18 cellular contexts compared by ENCODE assay signal in the genomic region with DNA sequence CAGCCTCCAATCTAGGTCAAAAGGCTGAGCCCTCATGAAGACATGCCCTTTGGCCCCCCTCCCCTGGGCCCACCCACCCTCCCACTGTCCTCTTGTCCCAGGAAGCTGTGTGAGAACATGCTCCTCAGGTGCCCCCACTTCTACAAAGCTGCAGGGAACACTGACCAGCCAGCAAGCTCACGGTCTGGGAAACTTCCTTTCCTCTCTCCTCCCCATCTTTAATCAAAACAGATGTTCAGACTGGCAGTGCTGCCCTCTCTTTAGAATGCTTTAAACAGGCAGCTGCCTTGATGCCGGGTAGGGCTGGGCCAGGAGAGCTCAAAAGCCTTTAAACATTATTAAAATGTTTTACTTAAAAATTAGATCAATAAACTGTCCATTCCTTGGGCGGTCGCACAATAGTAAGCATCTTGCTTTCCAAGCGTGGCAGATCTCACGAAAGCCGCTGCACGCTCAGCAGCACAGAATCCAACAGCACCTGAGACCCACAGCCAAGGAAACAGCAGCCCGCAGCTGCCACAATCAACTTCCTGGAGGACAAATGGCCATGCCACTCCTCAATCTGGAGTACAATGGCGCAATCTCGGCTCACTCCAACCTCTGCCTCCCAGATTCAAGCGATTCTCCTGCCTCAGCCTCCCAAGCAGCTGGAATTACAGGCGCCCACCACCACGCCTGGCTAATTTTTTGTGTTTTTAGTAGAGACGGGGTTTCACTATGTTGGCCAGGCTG.
"Had no signal": no experiment of that assay in that cellular context is flagged by ENCODE, and none has a peak within 500 bp of the region (broad histone marks: within the 10 kb centered on the region; RNA-seq: fewer than 3 reads in every experiment).

No MANE protein-coding gene starts in this region.

- H3K36me3 Mint-ChIP-seq: immature natural killer cell, WTC11 had no signal

- H3K27me3 ChIP-seq: adrenal gland, sigmoid colon had no signal

- H3K27me3 Mint-ChIP-seq: activated CD4-positive, alpha-beta T cell treated with anti-CD3 and anti-CD28 coated beads for 36 hours; activated naive CD4-positive, alpha-beta T cell treated with anti-CD3 and anti-CD28 coated beads, Interleukin-2, amount 50 U/mL, for 24 hours; naive thymus-derived CD4-positive, alpha-beta T cell; T-cell had no signal

- DNase-seq: activated CD4-positive, alpha-beta T cell treated with anti-CD3 and anti-CD28 coated beads for 36 hours; activated CD4-positive, alpha-beta T cell treated with anti-CD3 and anti-CD28 coated beads, Interleukin-2, amount 50 U/mL, for 48 hours; activated gamma-delta T cell; adrenal gland; dermis blood vessel endothelial cell; effector memory CD4-positive, alpha-beta T cell; immature natural killer cell; kidney glomerular epithelial cell; mesenchymal stem cell; naive thymus-derived CD4-positive, alpha-beta T cell; sigmoid colon; stimulated activated naive CD4-positive, alpha-beta T cell; T-cell had no signal

- H3K9me3 ChIP-seq: adrenal gland, sigmoid colon had no signal

- H3K79me2 ChIP-seq: parathyroid adenoma had no signal

- H3K36me3 ChIP-seq: adrenal gland, sigmoid colon had no signal

- H3K9ac ChIP-seq: parathyroid adenoma had no signal

- H3K4me3 ChIP-seq: adrenal gland, sigmoid colon had no signal

- H3K27ac ChIP-seq: adrenal gland, parathyroid adenoma, sigmoid colon had no signal

- H2AFZ ChIP-seq: parathyroid adenoma had no signal

- ATAC-seq: activated CD4-positive, alpha-beta T cell treated with anti-CD3 and anti-CD28 coated beads for 36 hours; naive thymus-derived CD4-positive, alpha-beta T cell; T-cell; WTC11 had no signal

- FAIRE-seq: bronchial epithelial cell, frontal cortex had no signal

- H3K4me1 ChIP-seq: adrenal gland, parathyroid adenoma, sigmoid colon had no signal

- H3K4me3 Mint-ChIP-seq: activated CD4-positive, alpha-beta T cell treated with anti-CD3 and anti-CD28 coated beads for 36 hours; activated naive CD4-positive, alpha-beta T cell treated with anti-CD3 and anti-CD28 coated beads, Interleukin-2, amount 50 U/mL, for 24 hours; immature natural killer cell; naive thymus-derived CD4-positive, alpha-beta T cell; T-cell; WTC11 had no signal

- H3K27ac Mint-ChIP-seq: activated CD4-positive, alpha-beta T cell treated with anti-CD3 and anti-CD28 coated beads for 36 hours; activated naive CD4-positive, alpha-beta T cell treated with anti-CD3 and anti-CD28 coated beads, Interleukin-2, amount 50 U/mL, for 24 hours; immature natural killer cell; naive thymus-derived CD4-positive, alpha-beta T cell; T-cell; WTC11 had no signal

- H3K4me1 Mint-ChIP-seq: activated CD4-positive, alpha-beta T cell treated with anti-CD3 and anti-CD28 coated beads for 36 hours; activated naive CD4-positive, alpha-beta T cell treated with anti-CD3 and anti-CD28 coated beads, Interleukin-2, amount 50 U/mL, for 24 hours; immature natural killer cell; T-cell; WTC11 had no signal

- H3K9me3 Mint-ChIP-seq: activated naive CD4-positive, alpha-beta T cell treated with anti-CD3 and anti-CD28 coated beads, Interleukin-2, amount 50 U/mL, for 24 hours; immature natural killer cell; naive thymus-derived CD4-positive, alpha-beta T cell; T-cell had no signal
